In genomic region chr12:76455582-76456345, GRCh38 we compare ENCODE assay signal across 8 cellular contexts.
DNase-seq lines count a peak whose midpoint lies in the region; ATAC-seq, FAIRE-seq and TF ChIP-seq lines count a peak whose summit lies in the region.

No MANE protein-coding gene starts in this region.

- H3K4me3 ChIP-seq in HUES48 (ENCODE audit: low read depth, low read length), result no peak overlapping the region
- no peak overlapping the region for H3K4me3 ChIP-seq in OCI-LY1 (ENCODE audit: low read depth, low read length, poor library complexity, severe bottlenecking)
- no peak overlapping the region for H3K4me3 ChIP-seq in kidney (ENCODE audit: low read length in 2 of 2)
- no peak overlapping the region for H3K4me3 ChIP-seq in suprapubic skin

- DNase-seq in activated naive CD4-positive, alpha-beta T cell treated with anti-CD3 and anti-CD28 coated beads for 36 hours, result peak; percentile 52
- no peak for DNase-seq in activated naive CD4-positive, alpha-beta T cell (lab: John Stamatoyannopoulos, UW)
- peak; percentile 38 for DNase-seq in brain pericyte (ENCODE audit: low read depth, low spot score)
- no peak for DNase-seq in kidney
- no peak for DNase-seq in suprapubic skin (ENCODE audit: low spot score in 2 of 2)

- FAIRE-seq in kidney (lab: Jason Lieb, UNC), result peak; percentile 96

- TF ChIP-seq POLR2A in suprapubic skin (IDR thresholded peaks at IDR 0.05), result no peak

- H3K9me3 Mint-ChIP-seq in activated naive CD4-positive, alpha-beta T cell treated with anti-CD3 and anti-CD28 coated beads for 36 hours, result no peaks in the 10 kb centered on the region

- H3K9ac ChIP-seq in HUES48 (ENCODE audit: low read depth, low read length) (no peak overlapping the region), OCI-LY1 (ENCODE audit: low read length) (no peak overlapping the region), kidney (ENCODE audit: low read length in 2 of 2) (no peak overlapping the region)

- no peaks in the 10 kb centered on the region for H3K27me3 ChIP-seq in HUES48 (ENCODE audit: control insufficient read depth, insufficient read depth, low read length)
- no peaks in the 10 kb centered on the region for H3K27me3 ChIP-seq in OCI-LY1 (ENCODE audit: insufficient read depth, low read length)
- H3K27me3 ChIP-seq in suprapubic skin, result no peaks in the 10 kb centered on the region

- H3K79me2 ChIP-seq in OCI-LY1 (ENCODE audit: insufficient read depth, low read length), result no peaks in the 10 kb centered on the region

- no peaks in the 10 kb centered on the region for H3K9me2 ChIP-seq in OCI-LY1 (ENCODE audit: low read depth, low read length)

- peaks cover 2% of the 10 kb centered on the region for H3K36me3 Mint-ChIP-seq in activated naive CD4-positive, alpha-beta T cell treated with anti-CD3 and anti-CD28 coated beads for 36 hours (ENCODE audit: low read depth)

- peak overlapping the region; percentile 34 for H3K27ac ChIP-seq in HUES48 (ENCODE audit: low read depth, low read length)
- H3K27ac ChIP-seq in OCI-LY1 (ENCODE audit: low read depth, low read length, poor library complexity, severe bottlenecking), result no peak overlapping the region
- H3K27ac ChIP-seq in kidney (ENCODE audit: low read depth in 2 of 2, low read length in 2 of 2), result no peak overlapping the region
- H3K27ac ChIP-seq in suprapubic skin, result no peak overlapping the region

- peaks cover 4% of the 10 kb centered on the region; the same call in 1 of the 2 replicates for H3K4me1 ChIP-seq in HUES48 (ENCODE audit: control insufficient read depth, insufficient read depth, low read length)
- peaks cover 15% of the 10 kb centered on the region for H3K4me1 ChIP-seq in OCI-LY1 (ENCODE audit: insufficient read depth, low read length, severe bottlenecking)
- no peaks in the 10 kb centered on the region for H3K4me1 ChIP-seq in kidney (ENCODE audit: control insufficient read depth in 1 of 2, insufficient read depth in 1 of 2, low read depth in 1 of 2, low read length in 2 of 2)
- peaks cover 7% of the 10 kb centered on the region for H3K4me1 ChIP-seq in suprapubic skin

- intact Hi-C loops in activated naive CD4-positive, alpha-beta T cell treated with anti-CD3 and anti-CD28 coated beads for 36 hours (cut with micrococcal nuclease), result loop anchor here (1.0 to 10.0 kb wide), 14 partner anchors 11 to 1771 kb away; partner anchors contain the start of genes BBS10, CAPS2, GLIPR1L1 and KRR1
- intact Hi-C loops in kidney (cut with DNase I), result no loop called here

- H2AFZ ChIP-seq in OCI-LY1 (ENCODE audit: low read length), result no peak overlapping the region

- CTCF ChIA-PET in activated naive CD4-positive, alpha-beta T cell treated with anti-CD3 and anti-CD28 coated beads for 36 hours (lab: Charles Lee), result interaction anchor here (0.5 to 2.8 kb wide), 27 partner anchors 10 to 928 kb away, joined by 3 to 19 read pairs (median 4); partner anchors contain the start of gene BBS10

- H3K9me3 ChIP-seq in HUES48 (ENCODE audit: control insufficient read depth, insufficient read depth, low read length) (no peaks in the 10 kb centered on the region), OCI-LY1 (ENCODE audit: low read length) (no peaks in the 10 kb centered on the region), kidney (ENCODE audit: control insufficient read depth in 1 of 2, low read length in 2 of 2) (no peaks in the 10 kb centered on the region), suprapubic skin (no peaks in the 10 kb centered on the region)

- no peak overlapping the region for H3K27ac Mint-ChIP-seq in activated naive CD4-positive, alpha-beta T cell treated with anti-CD3 and anti-CD28 coated beads for 36 hours

- WGBS in suprapubic skin, result 34% methylated on average over 2 of the region's 2 CpGs

- H3K4me2 ChIP-seq in OCI-LY1 (ENCODE audit: low read length), result no peak overlapping the region

- no peak overlapping the region for H3K4me3 Mint-ChIP-seq in activated naive CD4-positive, alpha-beta T cell treated with anti-CD3 and anti-CD28 coated beads for 36 hours

- H3K36me3 ChIP-seq in HUES48 (ENCODE audit: control insufficient read depth, insufficient read depth, low read length) (0 out of 2 replicates have a peak, but pooled peaks cover under 1% of the 10 kb centered on the region), OCI-LY1 (ENCODE audit: insufficient read depth, low read length) (peaks cover 1% of the 10 kb centered on the region; the same call in 1 of the 2 replicates), kidney (ENCODE audit: control insufficient read depth in 1 of 2, insufficient read depth in 2 of 2, low read length in 2 of 2) (no peaks in the 10 kb centered on the region), suprapubic skin (no peaks in the 10 kb centered on the region)

- no peaks in the 10 kb centered on the region for H4K20me1 ChIP-seq in OCI-LY1 (ENCODE audit: insufficient read depth, low read length)

- ATAC-seq in GM21786 (IDR thresholded peaks at IDR 0.05; ENCODE audit: unreplicated experiment), result peak; percentile 97

- TF ChIP-seq CTCF in OCI-LY1 (IDR thresholded peaks at IDR 0.05; ENCODE audit: low read length) (peak; percentile 76), kidney (IDR thresholded peaks at IDR 0.05; ENCODE audit: borderline replicate concordance, extremely low read depth, insufficient read depth) (peak; percentile 49), suprapubic skin (IDR thresholded peaks at IDR 0.05) (peak; percentile 30 to 37)

- H3K4me1 Mint-ChIP-seq in activated naive CD4-positive, alpha-beta T cell treated with anti-CD3 and anti-CD28 coated beads for 36 hours (ENCODE audit: low read depth), result peaks cover 15% of the 10 kb centered on the region

- H3F3A ChIP-seq in OCI-LY1 (ENCODE audit: insufficient read depth, low read length), result no peaks in the 10 kb centered on the region

- H3K27me3 Mint-ChIP-seq in activated naive CD4-positive, alpha-beta T cell treated with anti-CD3 and anti-CD28 coated beads for 36 hours (ENCODE audit: low read depth), result no peaks in the 10 kb centered on the region

- TF ChIP-seq EP300 in suprapubic skin (IDR thresholded peaks at IDR 0.05), result no peak

Comparison
In these comparisons a context has a peak if more than half of its experiments do, and no peak if none do; other contexts are left out.
1. DNase-seq: peak in activated naive CD4-positive, alpha-beta T cell treated with anti-CD3 and anti-CD28 coated beads for 36 hours (single experiment) and brain pericyte (single experiment); none in activated naive CD4-positive, alpha-beta T cell (0 of 4), kidney (single experiment) and suprapubic skin (0 of 2).
2. Peak in every context shown above with its lines, with median percentiles within 50 percentile points of each other: CTCF ChIP-seq.